In genomic region chr7:31796375-31796774, GRCh38 we compare ENCODE assay signal across 18 cellular contexts.
A peak's percentile ranks its signal among the peaks of the same experiment; 100 is the strongest.
DNase-seq lines count a peak whose midpoint lies in the region; ATAC-seq and TF ChIP-seq lines count a peak whose summit lies in the region.
"Had no signal": no experiment of that assay in that cellular context is flagged by ENCODE, and none has a peak within 500 bp of the region (broad histone marks: within the 10 kb centered on the region; RNA-seq: fewer than 3 reads in every experiment).

No MANE protein-coding gene starts in this region.

- ATAC-seq in RWPE2 (ENCODE audit: low read depth) (peak; percentile 75), foreskin keratinocyte (peak; percentile 70), HG02885 (IDR thresholded peaks at IDR 0.05; ENCODE audit: poor library complexity, unreplicated experiment) (no peak)
- no peak for ATAC-seq in activated CD4-positive, CD25-positive, alpha-beta regulatory T cell treated with anti-CD3 and anti-CD28 coated beads, Interleukin-2, amount 50 U/mL, for 24 hours
- ATAC-seq: T-cell had no signal

- H3K27ac ChIP-seq in RWPE2 (ENCODE audit: poor library complexity, severe bottlenecking): no peak overlapping the region
- H3K27ac ChIP-seq in foreskin keratinocyte: no peak overlapping the region
- H3K27ac ChIP-seq in tibial nerve: no peak overlapping the region

- TF ChIP-seq POLR2A in tibial nerve (IDR thresholded peaks at IDR 0.05): no peak

- 84 to 88% methylated on average over 5 of the region's 5 CpGs for WGBS in tibial nerve, 2 donors

- DNase-seq in EH (ENCODE audit: low read depth): peak; percentile 39
- DNase-seq in HCEC 1CT: peak; percentile 55
- no peak for DNase-seq in RWPE2 (ENCODE audit: low spot score)
- peak; percentile 29 to 59 for DNase-seq in foreskin keratinocyte
- DNase-seq in tibial nerve (ENCODE audit: low spot score in 2 of 2): no peak
- DNase-seq: HFFc6, Karpas-422, NCI-H1694, NCI-H2081 treated with DMSO at 0.1 percent for 48 hours, NCI-H2171 treated with DMSO at 0.1 percent for 48 hours, NCI-H446, NCI-H526 treated with DMSO at 0.1 percent for 48 hours, OCI-M1, RPMI8226, SIG-M5, T-cell had no signal

- H3K9me3 ChIP-seq in RWPE2 (ENCODE audit: severe bottlenecking) (no peaks in the 10 kb centered on the region), tibial nerve (no peaks in the 10 kb centered on the region)

- TF ChIP-seq CTCF in RWPE2 (IDR thresholded peaks at IDR 0.05; ENCODE audit: poor library complexity, severe bottlenecking) (no peak), foreskin keratinocyte (conservative IDR thresholded peaks at IDR 0.05) (no peak), tibial nerve (IDR thresholded peaks at IDR 0.05) (no peak)

- H3K36me3 ChIP-seq in RWPE2 (ENCODE audit: low read depth): no peaks in the 10 kb centered on the region
- no peaks in the 10 kb centered on the region for H3K36me3 ChIP-seq in tibial nerve

- H3K4me1 ChIP-seq in RWPE2 (ENCODE audit: insufficient read depth, poor library complexity, severe bottlenecking): peaks cover 4% of the 10 kb centered on the region
- H3K4me1 ChIP-seq in foreskin keratinocyte: peaks cover 12% of the 10 kb centered on the region
- no peaks in the 10 kb centered on the region for H3K4me1 ChIP-seq in tibial nerve

- H3K4me3 ChIP-seq in RWPE2 (ENCODE audit: severe bottlenecking) (no peak overlapping the region), tibial nerve (no peak overlapping the region)

- H3K27me3 ChIP-seq in RWPE2 (ENCODE audit: insufficient read depth, poor library complexity, severe bottlenecking) (no peaks in the 10 kb centered on the region), foreskin keratinocyte (no peaks in the 10 kb centered on the region), tibial nerve (no peaks in the 10 kb centered on the region)

- TF ChIP-seq EP300 in tibial nerve (IDR thresholded peaks at IDR 0.05): no peak

Comparison
In these comparisons a context has a peak if more than half of its experiments do, and no peak if none do; other contexts are left out.
1. DNase-seq: peak in EH (single experiment), HCEC 1CT (single experiment) and foreskin keratinocyte (2 of 2); none in RWPE2 (single experiment) and tibial nerve (0 of 2).
2. ATAC-seq: peak in RWPE2 (single experiment) and foreskin keratinocyte (single experiment); none in HG02885 (single experiment) and activated CD4-positive, CD25-positive, alpha-beta regulatory T cell treated with anti-CD3 and anti-CD28 coated beads, Interleukin-2, amount 50 U/mL, for 24 hours (0 of 2).